Comparison of ENCODE assay signal across 25 cellular contexts in genomic region chr21:20031807-20032206, GRCh38.
"Had no signal": no experiment of that assay in that cellular context is flagged by ENCODE, and none has a peak within 500 bp of the region (broad histone marks: within the 10 kb centered on the region; RNA-seq: fewer than 3 reads in every experiment).

No MANE protein-coding gene starts in this region.

- H3K36me3 ChIP-seq: heart left ventricle, left lung, ovary, spleen, stomach, thyroid gland had no signal

- H3K4me3 Mint-ChIP-seq: mesothelial cell of epicardium; naive thymus-derived CD4-positive, alpha-beta T cell; nephron; type B pancreatic cell had no signal

- H3K79me2 ChIP-seq: hepatocyte had no signal

- H3K27me3 Mint-ChIP-seq: naive thymus-derived CD4-positive, alpha-beta T cell; type B pancreatic cell had no signal

- H2AFZ ChIP-seq: hepatocyte had no signal

- H3K9me3 Mint-ChIP-seq: type B pancreatic cell had no signal

- H3K27ac ChIP-seq: dorsolateral prefrontal cortex, heart left ventricle, hepatocyte, left lung, ovary, psoas muscle, skin epidermis, spleen, stomach, thyroid gland had no signal

- H3K27me3 ChIP-seq: dorsolateral prefrontal cortex, heart left ventricle, hepatocyte, left lung, ovary, spleen, stomach, thyroid gland had no signal

- H3K4me2 ChIP-seq: hepatocyte had no signal

- H3K4me1 Mint-ChIP-seq: naive thymus-derived CD4-positive, alpha-beta T cell; nephron had no signal

- ATAC-seq: left cardiac atrium; left lung; naive thymus-derived CD4-positive, alpha-beta T cell; psoas muscle; right cardiac atrium had no signal

- H3K9me3 ChIP-seq: heart left ventricle, ovary, psoas muscle, thyroid gland had no signal

- FAIRE-seq: colon, frontal cortex, urothelium cell line had no signal

- H3K27ac Mint-ChIP-seq: mesothelial cell of epicardium; naive thymus-derived CD4-positive, alpha-beta T cell; nephron; type B pancreatic cell had no signal

- H3K36me3 Mint-ChIP-seq: mesothelial cell of epicardium; naive thymus-derived CD4-positive, alpha-beta T cell; type B pancreatic cell had no signal

- H3K4me1 ChIP-seq: heart left ventricle, left lung, psoas muscle, spleen, stomach, thyroid gland had no signal

- H3K4me3 ChIP-seq: dorsolateral prefrontal cortex, heart left ventricle, hepatocyte, left lung, ovary, psoas muscle, skin epidermis, spleen, stomach, thyroid gland had no signal

- DNase-seq: cerebellar nuclear complex; dorsolateral prefrontal cortex; effector CD4-positive, alpha-beta T cell; left cardiac atrium; left lung; mesenchymal stem cell; naive thymus-derived CD4-positive, alpha-beta T cell; occipital lobe; ovary; psoas muscle; right cardiac atrium; spleen; stimulated activated CD4-positive, alpha-beta T cell treated with anti-CD3 and anti-CD28 coated beads, Interleukin-2, amount 100 ng/mL, for 48 hours; stimulated activated naive CD4-positive, alpha-beta T cell treated with Interleukin-2 at 50 U/mL for 16 hours; stomach; thyroid gland had no signal
